8 cellular contexts compared by ENCODE assay signal in genomic region chr3:69204315-69204957, GRCh38.
A peak's percentile ranks its signal among the peaks of the same experiment; 100 is the strongest.
DNase-seq lines count a peak whose midpoint lies in the region; ATAC-seq and TF ChIP-seq lines count a peak whose summit lies in the region.

No MANE protein-coding gene starts in this region.

- peak overlapping the region; percentile 43 for H2AFZ ChIP-seq in OCI-LY3 (ENCODE audit: low read depth, low read length)

- peak overlapping the region; percentile 63 for H3K4me3 ChIP-seq in OCI-LY3 (ENCODE audit: low read length)

- H3K79me2 ChIP-seq in OCI-LY3 (ENCODE audit: low read length): no peaks in the 10 kb centered on the region

- H3K36me3 ChIP-seq in OCI-LY3 (replicated peaks; ENCODE audit: low read depth, low read length): no peaks in the 10 kb centered on the region

- H3K4me1 ChIP-seq in OCI-LY3 (ENCODE audit: low read length): peaks cover 36% of the 10 kb centered on the region

- ATAC-seq in GM18511 (IDR thresholded peaks at IDR 0.05; ENCODE audit: unreplicated experiment) (peak; percentile 92), GM21786 (IDR thresholded peaks at IDR 0.05; ENCODE audit: unreplicated experiment) (peak; percentile 92), left ventricle myocardium superior (peak; percentile 87)

- DNase-seq in left ventricle myocardium superior (peak; percentile 32), OCI-M2 (lab: John Stamatoyannopoulos, UW; ENCODE audit: unreplicated experiment) (no peak), T-helper 9 cell (no peak), NOMO-1 treated with DMSO at 0.1 percent for 48 hours (lab: John Stamatoyannopoulos, UW; ENCODE audit: unreplicated experiment) (no peak), activated gamma-delta T cell treated with Interleukin-2 at 50 U/mL for 16 hours (no peak)

- H3K27ac ChIP-seq in OCI-LY3 (ENCODE audit: low read length): 0 out of 2 replicates have a peak overlapping the region, but pooled peaks have one; percentile 14

- H4K20me1 ChIP-seq in OCI-LY3 (ENCODE audit: insufficient read depth, low read length): no peaks in the 10 kb centered on the region

- H3K27me3 ChIP-seq in OCI-LY3 (ENCODE audit: low read depth, low read length): peaks cover 4% of the 10 kb centered on the region; the same call in 1 of the 2 replicates

- no peaks in the 10 kb centered on the region for H3K9me3 ChIP-seq in OCI-LY3 (ENCODE audit: insufficient read depth, low read length)

- TF ChIP-seq CTCF in OCI-LY3 (IDR thresholded peaks at IDR 0.05; ENCODE audit: low read depth, low read length): peak; percentile 18; the same call in 1 of the 2 replicates

- peak overlapping the region; percentile 32; the same call in 1 of the 2 replicates for H3K9ac ChIP-seq in OCI-LY3 (ENCODE audit: low read length)

- intact Hi-C loops in left ventricle myocardium superior (cut with micrococcal nuclease): no loop called here

- peak overlapping the region; percentile 96 for H3K4me2 ChIP-seq in OCI-LY3 (ENCODE audit: low read length)
